8 cellular contexts compared by ENCODE assay signal in genomic region chr14:104827173-104828055, GRCh38. TPM values are rescaled to one million over a fixed set of nuclear protein-coding genes. Genes with fewer than 3 reads are reported as not detected.
DNase-seq lines count a peak whose midpoint lies in the region; ATAC-seq and TF ChIP-seq lines count a peak whose summit lies in the region.

No MANE protein-coding gene starts in this region.

- DNase-seq in GM06990 (ENCODE audit: extremely low read depth, insufficient read length) (no peak), NAMALWA (ENCODE audit: low spot score) (peak; percentile 78), UCSD-AML1 (lab: John Stamatoyannopoulos, UW; ENCODE audit: unreplicated experiment) (peak; percentile 52), left lung (peak in 1 of 2 donors; percentile 84), cerebellar nuclear complex (lab: John Stamatoyannopoulos, UW) (no peak)
- peak; percentile 39 for DNase-seq in central memory CD4-positive, alpha-beta T cell
- DNase-seq in stimulated activated CD8-positive, alpha-beta memory T cell treated with anti-CD3 and anti-CD28 coated beads, Interleukin-2, amount 100 ng/mL, for 48 hours (ENCODE audit: low read depth in 2 of 2) = peak; percentile 23 to 31

- H3K27ac ChIP-seq in left lung = no peak overlapping the region

- TF ChIP-seq CTCF in GM06990 (IDR thresholded peaks at IDR 0.05; ENCODE audit: insufficient read depth, low read length, poor library complexity, severe bottlenecking) = peak; percentile 54
- peak; percentile 29 to 46 for TF ChIP-seq CTCF in left lung (IDR thresholded peaks at IDR 0.05)

- ATAC-seq in left lung (peak; percentile 69), HG02798 (IDR thresholded peaks at IDR 0.05; ENCODE audit: poor library complexity, unreplicated experiment) (no peak)

- H3K4me3 ChIP-seq in GM06990 (replicated peaks; ENCODE audit: low read depth, low read length) (no peak overlapping the region; the same call in 1 of the 2 replicates), left lung (peak overlapping the region; percentile 48 to 54)

- H3K4me1 ChIP-seq in left lung = peaks cover 8 to 25% of the 10 kb centered on the region in 2 donors

- H3K27me3 ChIP-seq in GM06990 (replicated peaks; ENCODE audit: control insufficient read depth, insufficient read depth, low read length) (no peaks in the 10 kb centered on the region; the same call in 1 of the 2 replicates), left lung (peaks cover 0 to 35% of the 10 kb centered on the region in 2 donors)

- no peaks in the 10 kb centered on the region for H3K9me3 ChIP-seq in left lung

- intact Hi-C loops in left lung (cut with DNase I) = loop anchor here in 1 of 2 donors (2.0 kb wide), 1 partner anchor 61 kb away; no protein-coding TSS in a partner anchor

- no peaks in the 10 kb centered on the region for H3K36me3 ChIP-seq in GM06990 (ENCODE audit: control insufficient read depth, insufficient read depth, low read length)
- no peaks in the 10 kb centered on the region for H3K36me3 ChIP-seq in left lung

RNA-seq across cellular contexts. Expression of gene ZBTB42, which starts 26.5 kb away (rescaled TPM):
- total RNA-seq in left lung = 10 to 100 TPM in 1 of 2 donors, 1 to 10 TPM in 1; 9.9 to 12.1 TPM

RNA-seq across cellular contexts. Expression of gene AKT1, which starts 31.9 kb away (rescaled TPM):
- 100 to 1,000 TPM; 173 to 176 TPM for total RNA-seq in left lung

RNA-seq across cellular contexts. Expression of gene CEP170B, which starts 37.7 kb away (rescaled TPM):
- total RNA-seq in left lung = 10 to 100 TPM; 35.1 to 42.3 TPM

Comparison
In these comparisons a context has a peak if more than half of its experiments do, and no peak if none do; other contexts are left out.
1. DNase-seq: peak in NAMALWA (single experiment), UCSD-AML1 (single experiment), central memory CD4-positive, alpha-beta T cell (single experiment) and stimulated activated CD8-positive, alpha-beta memory T cell treated with anti-CD3 and anti-CD28 coated beads, Interleukin-2, amount 100 ng/mL, for 48 hours (2 of 2); none in GM06990 (single experiment) and cerebellar nuclear complex (0 of 2).